In genomic region chr5:108728566-108729305, GRCh38 we compare ENCODE assay signal across 7 cellular contexts. TPM values are rescaled to one million over a fixed set of nuclear protein-coding genes. Genes with fewer than 3 reads are reported as not detected.
DNase-seq lines count a peak whose midpoint lies in the region; ATAC-seq and TF ChIP-seq lines count a peak whose summit lies in the region.

No MANE protein-coding gene starts in this region.

- H3K4me1 Mint-ChIP-seq in T-helper 17 cell (peaks cover 22% of the 10 kb centered on the region), chondrocyte (ENCODE audit: low read depth) (peaks cover 21% of the 10 kb centered on the region)

- H3K9me3 Mint-ChIP-seq in chondrocyte (ENCODE audit: low read depth), result no peaks in the 10 kb centered on the region

- DNase-seq in T-helper 17 cell (peak; percentile 17 to 45 (median 31)), chondrocyte (ENCODE audit: low spot score) (no peak), NCI-H146 treated with DMSO at 0.1 percent for 48 hours (lab: John Stamatoyannopoulos, UW; ENCODE audit: unreplicated experiment) (no peak)

- H3K27me3 ChIP-seq in muscle layer of duodenum (ENCODE audit: low read depth, low read length), result no peaks in the 10 kb centered on the region

- H3K9me3 ChIP-seq in T-helper 17 cell (ENCODE audit: control insufficient read depth, low read length, poor library complexity, severe bottlenecking) (no peaks in the 10 kb centered on the region), muscle layer of duodenum (ENCODE audit: control insufficient read depth in 1 of 2, low read length in 2 of 2) (no peaks in the 10 kb centered on the region)

- H3K4me1 ChIP-seq in muscle layer of duodenum (ENCODE audit: control insufficient read depth in 1 of 2, insufficient read depth in 2 of 2, low read length in 2 of 2), result no peaks in the 10 kb centered on the region

- peaks cover 36% of the 10 kb centered on the region for H3K27me3 Mint-ChIP-seq in T-helper 17 cell
- H3K27me3 Mint-ChIP-seq in chondrocyte (ENCODE audit: low read depth), result no peaks in the 10 kb centered on the region

- no peaks in the 10 kb centered on the region for H3K36me3 ChIP-seq in muscle layer of duodenum (ENCODE audit: control insufficient read depth in 1 of 2, insufficient read depth in 2 of 2, low read length in 2 of 2)

- H3K27ac ChIP-seq in muscle layer of duodenum (ENCODE audit: low read length) (peak overlapping the region; percentile 91), temporal lobe (ENCODE audit: low read depth, low read length) (peak overlapping the region; percentile 38)

- ATAC-seq in GM19351 (IDR thresholded peaks at IDR 0.05; ENCODE audit: unreplicated experiment) (peak; percentile 30), HG03064 (IDR thresholded peaks at IDR 0.05; ENCODE audit: low read depth, unreplicated experiment) (peak; percentile 33), T-helper 17 cell (peak; percentile 88)

- H3K36me3 Mint-ChIP-seq in T-helper 17 cell (ENCODE audit: low read depth), result peaks cover 5% of the 10 kb centered on the region
- H3K36me3 Mint-ChIP-seq in chondrocyte (ENCODE audit: low read depth), result no peaks in the 10 kb centered on the region

- peak overlapping the region; percentile 75 to 77 for H3K4me3 ChIP-seq in muscle layer of duodenum (ENCODE audit: low read depth in 1 of 2, low read length in 2 of 2)

- no peak for TF ChIP-seq CTCF in chondrocyte (IDR thresholded peaks at IDR 0.05)

- H3K4me3 Mint-ChIP-seq in T-helper 17 cell (peak overlapping the region; percentile 92), chondrocyte (ENCODE audit: unreplicated experiment) (peak overlapping the region; percentile 83)

- H3K27ac Mint-ChIP-seq in T-helper 17 cell (peak overlapping the region; percentile 81), chondrocyte (ENCODE audit: unreplicated experiment) (peak overlapping the region; percentile 94)

RNA-seq across cellular contexts. Expression of gene FER, which starts 19.0 kb away (rescaled TPM):
- 10 to 100 TPM in 1 of 2 donors, 1 to 10 TPM in 1; 9.8 to 15.1 TPM for total RNA-seq in T-helper 17 cell
- total RNA-seq in chondrocyte, result 23.5 to 37.0 TPM (median 25.9 TPM) in 3 replicates
- total RNA-seq in temporal lobe, result 63.7 TPM

Comparison
In these comparisons a context has a peak if more than half of its experiments do, and no peak if none do; other contexts are left out.
1. ATAC-seq: peak in every context shown above with its lines; median percentile 88 in T-helper 17 cell; 33 in HG03064; 30 in GM19351.
2. DNase-seq: peak in T-helper 17 cell (3 of 3); none in chondrocyte (single experiment) and NCI-H146 treated with DMSO at 0.1 percent for 48 hours (single experiment).